ENCODE assay signal across 1 cellular context in the genomic region with DNA sequence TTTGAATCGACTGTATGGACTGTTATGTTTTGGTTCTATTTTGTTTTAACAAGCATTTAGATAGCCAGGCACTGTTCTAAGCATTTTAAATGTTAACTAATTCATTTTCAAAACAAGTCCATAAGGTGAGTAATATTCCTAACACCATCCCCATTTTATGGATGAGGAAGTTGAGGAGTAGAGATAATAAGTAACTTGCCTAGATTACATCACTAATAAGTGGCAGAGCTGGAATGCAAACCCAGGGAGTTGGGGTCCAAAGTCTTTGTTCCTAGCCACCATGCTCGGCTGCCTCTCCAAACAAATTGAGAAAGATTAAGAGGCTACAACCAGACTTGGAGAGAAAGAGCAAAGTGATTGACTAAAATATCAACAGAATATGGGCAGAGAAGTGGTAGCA.
TF ChIP-seq lines count a peak whose summit lies in the region.

No MANE protein-coding gene starts in this region.

TF ChIP-seq in HepG2, 621 proteins besides CTCF, POLR2A, EP300 and RAD21 (continued from another document):
- TF ChIP-seq CHD4 (IDR thresholded peaks at IDR 0.05; ENCODE audit: borderline replicate concordance, low read length), result peak; percentile 95
- TF ChIP-seq BCL6 (CRISPR knock-in tag; IDR thresholded peaks at IDR 0.05), result peak; percentile 18; the same call in 1 of the 2 replicates
- TF ChIP-seq, protein P1, sequence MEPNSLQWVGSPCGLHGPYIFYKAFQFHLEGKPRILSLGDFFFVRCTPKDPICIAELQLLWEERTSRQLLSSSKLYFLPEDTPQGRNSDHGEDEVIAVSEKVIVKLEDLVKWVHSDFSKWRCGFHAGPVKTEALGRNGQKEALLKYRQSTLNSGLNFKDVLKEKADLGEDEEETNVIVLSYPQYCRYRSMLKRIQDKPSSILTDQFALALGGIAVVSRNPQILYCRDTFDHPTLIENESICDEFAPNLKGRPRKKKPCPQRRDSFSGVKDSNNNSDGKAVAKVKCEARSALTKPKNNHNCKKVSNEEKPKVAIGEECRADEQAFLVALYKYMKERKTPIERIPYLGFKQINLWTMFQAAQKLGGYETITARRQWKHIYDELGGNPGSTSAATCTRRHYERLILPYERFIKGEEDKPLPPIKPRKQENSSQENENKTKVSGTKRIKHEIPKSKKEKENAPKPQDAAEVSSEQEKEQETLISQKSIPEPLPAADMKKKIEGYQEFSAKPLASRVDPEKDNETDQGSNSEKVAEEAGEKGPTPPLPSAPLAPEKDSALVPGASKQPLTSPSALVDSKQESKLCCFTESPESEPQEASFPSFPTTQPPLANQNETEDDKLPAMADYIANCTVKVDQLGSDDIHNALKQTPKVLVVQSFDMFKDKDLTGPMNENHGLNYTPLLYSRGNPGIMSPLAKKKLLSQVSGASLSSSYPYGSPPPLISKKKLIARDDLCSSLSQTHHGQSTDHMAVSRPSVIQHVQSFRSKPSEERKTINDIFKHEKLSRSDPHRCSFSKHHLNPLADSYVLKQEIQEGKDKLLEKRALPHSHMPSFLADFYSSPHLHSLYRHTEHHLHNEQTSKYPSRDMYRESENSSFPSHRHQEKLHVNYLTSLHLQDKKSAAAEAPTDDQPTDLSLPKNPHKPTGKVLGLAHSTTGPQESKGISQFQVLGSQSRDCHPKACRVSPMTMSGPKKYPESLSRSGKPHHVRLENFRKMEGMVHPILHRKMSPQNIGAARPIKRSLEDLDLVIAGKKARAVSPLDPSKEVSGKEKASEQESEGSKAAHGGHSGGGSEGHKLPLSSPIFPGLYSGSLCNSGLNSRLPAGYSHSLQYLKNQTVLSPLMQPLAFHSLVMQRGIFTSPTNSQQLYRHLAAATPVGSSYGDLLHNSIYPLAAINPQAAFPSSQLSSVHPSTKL (CRISPR knock-in tag; IDR thresholded peaks at IDR 0.05), result peak; percentile 50; the same call in 1 of the 2 replicates
- no peak for TF ChIP-seq CREB1 (IDR thresholded peaks at IDR 0.05)
- peak; percentile 66 for TF ChIP-seq CREB1 (CRISPR knock-in tag; IDR thresholded peaks at IDR 0.05)
- TF ChIP-seq FOXA3 (CRISPR knock-in tag; IDR thresholded peaks at IDR 0.05), result 0 out of 2 replicates have a peak, but pooled peaks have one; percentile 24
- TF ChIP-seq KAT8 (CRISPR knock-in tag; IDR thresholded peaks at IDR 0.05), result peak; percentile 22; the same call in 1 of the 2 replicates
- peak; percentile 19 for TF ChIP-seq ASH2L (IDR thresholded peaks at IDR 0.05; ENCODE audit: insufficient read length, low read depth, low read length)
- 0 out of 4 replicates have a peak, but pooled peaks of 1 of the 2 experiments have one; percentile 35 for TF ChIP-seq NR2F1 (CRISPR knock-in tag; IDR thresholded peaks at IDR 0.05)
- TF ChIP-seq KDM1A (CRISPR knock-in tag; IDR thresholded peaks at IDR 0.05), result peak; percentile 97
